ENCODE assay signal across 27 cellular contexts in the genomic region with DNA sequence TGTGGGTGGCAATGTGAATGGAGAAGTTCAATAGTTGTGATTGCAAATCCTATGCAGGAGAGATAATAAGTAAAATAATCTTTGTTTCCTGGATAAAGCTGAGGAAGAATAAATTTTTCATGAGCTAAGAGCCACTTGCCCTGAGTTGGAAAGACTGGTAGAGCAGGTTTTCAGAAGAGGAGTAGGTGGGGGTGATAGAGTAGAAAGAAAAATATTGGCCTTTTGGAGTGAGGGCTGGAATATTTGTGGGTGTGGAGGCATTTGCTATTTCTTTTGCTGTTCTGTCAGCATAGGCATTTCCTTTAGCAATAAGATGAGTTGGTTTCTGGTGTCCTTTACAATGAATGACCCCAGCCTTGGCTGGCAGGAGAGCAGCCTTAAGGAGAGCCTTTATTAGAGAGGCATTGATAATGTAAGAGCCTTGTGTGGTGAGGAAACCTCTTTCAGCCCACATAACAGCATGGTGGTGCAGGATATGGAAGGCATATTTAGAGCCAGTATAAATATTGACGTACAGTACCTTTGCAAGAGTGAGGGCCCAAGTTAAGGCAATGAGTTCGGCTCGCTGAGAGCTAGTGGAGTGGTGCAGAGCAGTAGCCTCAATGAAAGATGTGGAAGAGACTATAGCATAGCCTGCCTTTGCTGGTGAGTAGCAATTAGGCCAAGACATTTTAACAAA. TPM values are rescaled to one million over a fixed set of nuclear protein-coding genes. Genes with fewer than 3 reads are reported as not detected.
A peak's percentile ranks its signal among the peaks of the same experiment; 100 is the strongest.
DNase-seq lines count a peak whose midpoint lies in the region; ATAC-seq and TF ChIP-seq lines count a peak whose summit lies in the region.
"Had no signal": no experiment of that assay in that cellular context is flagged by ENCODE, and none has a peak within 500 bp of the region (broad histone marks: within the 10 kb centered on the region; RNA-seq: fewer than 3 reads in every experiment).

No MANE protein-coding gene starts in this region.

- H3K27me3 ChIP-seq in trophoblast cell (ENCODE audit: insufficient read depth, low read length) (no peaks in the 10 kb centered on the region), Caco-2 (replicated peaks; ENCODE audit: control insufficient read depth, insufficient read depth, low read length) (no peaks in the 10 kb centered on the region), SK-N-SH (ENCODE audit: insufficient read depth) (no peaks in the 10 kb centered on the region)
- H3K27me3 ChIP-seq: colonic mucosa, neutrophil, vagina had no signal

- H3K9me2 ChIP-seq in SK-N-SH: no peaks in the 10 kb centered on the region

- no peak overlapping the region for H3K9ac ChIP-seq in trophoblast cell (ENCODE audit: low read length)
- H3K9ac ChIP-seq in SK-N-SH: no peak overlapping the region

- no peak overlapping the region for H3K4me3 Mint-ChIP-seq in activated CD8-positive, alpha-beta T cell treated with anti-CD3 and anti-CD28 coated beads, Interleukin-2, amount 10 ng/mL, durations not matched to agents 7 days and 5 days
- H3K4me3 Mint-ChIP-seq in Caco-2 (ENCODE audit: unreplicated experiment): no peak overlapping the region
- H3K4me3 Mint-ChIP-seq: activated naive CD4-positive, alpha-beta T cell treated with anti-CD3 and anti-CD28 coated beads, Interleukin-2, amount 10 ng/mL, durations not matched to agents 7 days and 5 days; HFFc6 had no signal

- no peak overlapping the region for H3K27ac Mint-ChIP-seq in activated CD8-positive, alpha-beta T cell treated with anti-CD3 and anti-CD28 coated beads, Interleukin-2, amount 10 ng/mL, durations not matched to agents 7 days and 5 days
- H3K27ac Mint-ChIP-seq in Caco-2 (ENCODE audit: unreplicated experiment): no peak overlapping the region
- H3K27ac Mint-ChIP-seq: activated naive CD4-positive, alpha-beta T cell treated with anti-CD3 and anti-CD28 coated beads, Interleukin-2, amount 10 ng/mL, durations not matched to agents 7 days and 5 days; HFFc6 had no signal

- H3K9me3 ChIP-seq in HEK293 (ENCODE audit: control insufficient read depth, insufficient read depth, low read depth, low read length): no peaks in the 10 kb centered on the region
- H3K9me3 ChIP-seq in trophoblast cell (ENCODE audit: insufficient read depth, low read depth, low read length): peaks cover 2% of the 10 kb centered on the region
- peaks cover 8% of the 10 kb centered on the region; the same call in 1 of the 2 replicates for H3K9me3 ChIP-seq in Caco-2
- H3K9me3 ChIP-seq in SK-N-SH: peaks cover 6% of the 10 kb centered on the region; the same call in 1 of the 2 replicates
- H3K9me3 ChIP-seq: colonic mucosa, neutrophil, vagina had no signal

- TF ChIP-seq CTCF in HEK293 (tag by site-specific recombination; IDR thresholded peaks at IDR 0.05) (no peak), epithelial cell of esophagus (IDR thresholded peaks at IDR 0.05; ENCODE audit: insufficient read depth, low read depth, low read length, missing control alignments) (no peak), Caco-2 (IDR thresholded peaks at IDR 0.05; ENCODE audit: insufficient read depth in 1 of 2, low read depth in 1 of 2, low read length in 1 of 2, severe bottlenecking in 1 of 2, unreplicated experiment in 1 of 2) (no peak), SK-N-SH (IDR thresholded peaks at IDR 0.05) (no peak)

- peak overlapping the region; percentile 82 for H2BK12ac ChIP-seq in trophoblast cell (ENCODE audit: low read length)

- no peak for ATAC-seq in activated CD8-positive, alpha-beta T cell treated with anti-CD3 and anti-CD28 coated beads, Interleukin-2, amount 10 ng/mL, durations not matched to agents 7 days and 5 days
- ATAC-seq: HepG2 had no signal

- peaks cover 12% of the 10 kb centered on the region for H3K4me1 Mint-ChIP-seq in activated CD8-positive, alpha-beta T cell treated with anti-CD3 and anti-CD28 coated beads, Interleukin-2, amount 10 ng/mL, durations not matched to agents 7 days and 5 days (ENCODE audit: low read depth)
- H3K4me1 Mint-ChIP-seq in Caco-2 (ENCODE audit: low read depth, unreplicated experiment): no peaks in the 10 kb centered on the region

- no peak overlapping the region for H4K12ac ChIP-seq in trophoblast cell (ENCODE audit: low read depth, low read length)

- no peak overlapping the region for H3K27ac ChIP-seq in HEK293 (ENCODE audit: extremely low read depth, low read depth, low read length)
- H3K27ac ChIP-seq in trophoblast cell (ENCODE audit: low read depth, low read length): peak overlapping the region; percentile 96
- no peak overlapping the region for H3K27ac ChIP-seq in SK-N-SH (ENCODE audit: low read depth in 2 of 2, low read length in 1 of 2)
- H3K27ac ChIP-seq: colonic mucosa, HL-60, neutrophil, vagina had no signal

- H3K4ac ChIP-seq in trophoblast cell (ENCODE audit: low read depth, low read length): no peak overlapping the region

- peak overlapping the region; percentile 35 for H4K8ac ChIP-seq in trophoblast cell (ENCODE audit: low read depth, low read length)

- H3F3A ChIP-seq in SK-N-SH (replicated peaks; ENCODE audit: insufficient read depth): no peaks in the 10 kb centered on the region

- peak overlapping the region; percentile 81 for H2BK5ac ChIP-seq in trophoblast cell (ENCODE audit: low read depth, low read length, poor library complexity)

- no peaks in the 10 kb centered on the region for H3K79me2 ChIP-seq in trophoblast cell (ENCODE audit: control insufficient read depth, insufficient read depth, low read length, poor library complexity)
- H3K79me2 ChIP-seq in SK-N-SH (ENCODE audit: insufficient read depth): no peaks in the 10 kb centered on the region

- H3K23ac ChIP-seq in trophoblast cell (ENCODE audit: low read length): no peak overlapping the region

- TF ChIP-seq EP300 in SK-N-SH (IDR thresholded peaks at IDR 0.05; ENCODE audit: borderline replicate concordance in 1 of 2, low read depth in 1 of 2, low read length in 1 of 2): no peak

- no TSS peak for BruUV-seq in Caco-2 (replicated peaks; lab: Mats Ljungman, UMichigan)

- H3K14ac ChIP-seq in trophoblast cell (ENCODE audit: low read length): peak overlapping the region; percentile 62

- H3K18ac ChIP-seq in trophoblast cell (ENCODE audit: low read length): no peak overlapping the region

- no peaks in the 10 kb centered on the region for H4K20me1 ChIP-seq in SK-N-SH (ENCODE audit: insufficient read depth)

- peak overlapping the region; percentile 68 for H2BK120ac ChIP-seq in trophoblast cell (ENCODE audit: insufficient read depth, low read length, poor library complexity)

- no peak overlapping the region for H2AFZ ChIP-seq in trophoblast cell (ENCODE audit: insufficient read depth, low read length, poor library complexity)
- no peak overlapping the region for H2AFZ ChIP-seq in SK-N-SH (ENCODE audit: low read depth)

- CTCF ChIA-PET in HEK293 (lab: Yijun Ruan, JAX) (no interaction called here), Caco-2 (lab: Charles Lee) (no interaction called here), SK-N-SH (lab: Yijun Ruan, JAX) (no interaction called here)
- CTCF ChIA-PET in activated CD8-positive, alpha-beta T cell treated with anti-CD3 and anti-CD28 coated beads, Interleukin-2, amount 10 ng/mL, durations not matched to agents 7 days and 5 days (lab: Charles Lee): no interaction called here

- no CpG with 5 or more reads among the region's 3 CpGs for WGBS in trophoblast cell (ENCODE audit: extremely low coverage, insufficient coverage, insufficient read length)
- WGBS in SK-N-SH (ENCODE audit: low lambda C conversion rate): 60% methylated on average over 3 of the region's 3 CpGs

- DNase-seq in NCI-H510A (lab: John Stamatoyannopoulos, UW) (peak; percentile 11), epithelial cell of esophagus (ENCODE audit: low read depth) (peak; percentile 75), trophoblast cell (peak; percentile 18 to 54), Caco-2 (no peak), SK-N-SH (no peak), ecto neural progenitor cell (ENCODE audit: low spot score) (no peak)
- DNase-seq in activated CD8-positive, alpha-beta T cell treated with anti-CD3 and anti-CD28 coated beads, Interleukin-2, amount 10 ng/mL, durations not matched to agents 7 days and 5 days: no peak
- DNase-seq: activated naive CD4-positive, alpha-beta T cell treated with anti-CD3 and anti-CD28 coated beads, Interleukin-2, amount 10 ng/mL, durations not matched to agents 7 days and 5 days; amniotic stem cell; C1 segment of cervical spinal cord; colonic mucosa; effector memory CD4-positive, alpha-beta T cell; foreskin fibroblast; head of caudate nucleus; HFFc6; Kasumi-1; kidney glomerular epithelial cell; mesenchymal stem cell; Right ventricle myocardium superior; stimulated activated naive CD4-positive, alpha-beta T cell treated with Interleukin-2 at 50 U/mL for 16 hours; SW 1271; T-helper 9 cell had no signal

- peaks cover 26% of the 10 kb centered on the region for H3K79me1 ChIP-seq in trophoblast cell (ENCODE audit: low read length)

- H4K91ac ChIP-seq in trophoblast cell (ENCODE audit: low read depth, low read length): peak overlapping the region; percentile 66

- H3K36me3 Mint-ChIP-seq in activated CD8-positive, alpha-beta T cell treated with anti-CD3 and anti-CD28 coated beads, Interleukin-2, amount 10 ng/mL, durations not matched to agents 7 days and 5 days (ENCODE audit: low read depth): peaks cover 13% of the 10 kb centered on the region
- peaks cover 4% of the 10 kb centered on the region for H3K36me3 Mint-ChIP-seq in Caco-2 (ENCODE audit: insufficient read depth, unreplicated experiment)

- H3K9me3 Mint-ChIP-seq in activated CD8-positive, alpha-beta T cell treated with anti-CD3 and anti-CD28 coated beads, Interleukin-2, amount 10 ng/mL, durations not matched to agents 7 days and 5 days (ENCODE audit: insufficient read depth): peaks cover 20% of the 10 kb centered on the region
- peaks cover 44% of the 10 kb centered on the region for H3K9me3 Mint-ChIP-seq in Caco-2 (ENCODE audit: unreplicated experiment)

- H3K4me2 ChIP-seq in trophoblast cell (ENCODE audit: low read length) (peak overlapping the region; percentile 2), SK-N-SH (no peak overlapping the region)

- no peak for TF ChIP-seq RAD21 in SK-N-SH (IDR thresholded peaks at IDR 0.05; ENCODE audit: low read length)

- H3K36me3 ChIP-seq in HEK293 (ENCODE audit: control insufficient read depth in 2 of 2, insufficient read depth in 1 of 2, low read length in 2 of 2) (no peaks in the 10 kb centered on the region), trophoblast cell (ENCODE audit: control insufficient read depth in 1 of 2, insufficient read depth in 2 of 2, low read length in 2 of 2) (peaks cover 0 to 2% of the 10 kb centered on the region in 2 experiments), Caco-2 (ENCODE audit: control insufficient read depth, insufficient read depth, low read length) (no peaks in the 10 kb centered on the region), SK-N-SH (replicated peaks in 1 of 2; ENCODE audit: control insufficient read depth in 1 of 2, insufficient read depth in 2 of 2, low read length in 1 of 2) (no peaks in the 10 kb centered on the region)
- H3K36me3 ChIP-seq: colonic mucosa, neutrophil, vagina had no signal

- H3K4me1 ChIP-seq in HEK293 (ENCODE audit: control insufficient read depth, insufficient read depth, low read length): no peaks in the 10 kb centered on the region
- H3K4me1 ChIP-seq in trophoblast cell (ENCODE audit: control insufficient read depth in 1 of 2, insufficient read depth in 2 of 2, low read length in 2 of 2): peaks cover 4 to 12% of the 10 kb centered on the region in 2 experiments
- no peaks in the 10 kb centered on the region for H3K4me1 ChIP-seq in Caco-2
- H3K4me1 ChIP-seq in SK-N-SH (ENCODE audit: control insufficient read depth in 1 of 2, insufficient read depth in 2 of 2, low read depth in 1 of 2, low read length in 1 of 2): no peaks in the 10 kb centered on the region
- H3K4me1 ChIP-seq: colonic mucosa, vagina had no signal

- H3K27me3 Mint-ChIP-seq in activated CD8-positive, alpha-beta T cell treated with anti-CD3 and anti-CD28 coated beads, Interleukin-2, amount 10 ng/mL, durations not matched to agents 7 days and 5 days (ENCODE audit: low read depth): no peaks in the 10 kb centered on the region
- H3K27me3 Mint-ChIP-seq in Caco-2 (ENCODE audit: insufficient read depth, unreplicated experiment): no peaks in the 10 kb centered on the region

- POLR2A ChIA-PET in HEK293 (lab: Yijun Ruan, JAX) (interaction anchor here (0.6 kb wide), 1 partner anchor 197 kb away, joined by 4 read pairs; no protein-coding TSS in a partner anchor), Caco-2 (lab: Charles Lee) (no interaction called here), SK-N-SH (lab: Yijun Ruan, JAX) (no interaction called here)
- POLR2A ChIA-PET in activated CD8-positive, alpha-beta T cell treated with anti-CD3 and anti-CD28 coated beads, Interleukin-2, amount 10 ng/mL, durations not matched to agents 7 days and 5 days (lab: Charles Lee): interaction anchor here (0.7 kb wide), 1 partner anchor 483 kb away, joined by 3 read pairs; no protein-coding TSS in a partner anchor

- no peak overlapping the region for H3K4me3 ChIP-seq in HEK293 (ENCODE audit: low read depth, low read length)
- no peak overlapping the region for H3K4me3 ChIP-seq in epithelial cell of esophagus (ENCODE audit: low read length)
- no peak overlapping the region for H3K4me3 ChIP-seq in trophoblast cell (ENCODE audit: low read depth, low read length)
- H3K4me3 ChIP-seq in Caco-2 (ENCODE audit: low read depth, low read length): no peak overlapping the region
- no peak overlapping the region for H3K4me3 ChIP-seq in SK-N-SH (ENCODE audit: low read depth in 2 of 2, low read length in 1 of 2)
- H3K4me3 ChIP-seq: colonic mucosa, vagina had no signal

- intact Hi-C loops in Caco-2 (cut with micrococcal nuclease; ENCODE audit: unreplicated experiment): no loop called here

- no peak overlapping the region for H2AK5ac ChIP-seq in trophoblast cell (ENCODE audit: low read length)

RNA-seq across cellular contexts. Expression of gene ZNF431, which starts 11.6 kb away (rescaled TPM):
- polyA plus RNA-seq in trophoblast cell (2013): 23.9 and 25.2 TPM in 2 replicates
- 10 to 100 TPM; 22.6 to 23.9 TPM for total RNA-seq in activated CD8-positive, alpha-beta T cell treated with anti-CD3 and anti-CD28 coated beads, Interleukin-2, amount 10 ng/mL, durations not matched to agents 7 days and 5 days
- 17.9 TPM in 2 replicates for total RNA-seq in Caco-2 (2022)
- 2.4 and 3.8 TPM in 2 replicates for polyA plus RNA-seq in SK-N-SH (2012; rRNA removed)
- polyA plus RNA-seq in SK-N-SH (2012; cell fraction: cytosol; rRNA removed): 2.2 and 2.5 TPM in 2 replicates
- polyA plus RNA-seq in SK-N-SH (2012; cell fraction: nucleus; rRNA removed): 6.2 and 9.6 TPM in 2 replicates

RNA-seq across cellular contexts. Expression of gene ZNF714, which starts 48.2 kb away (rescaled TPM):
- 42.2 and 42.3 TPM in 2 replicates for polyA plus RNA-seq in trophoblast cell (2013)
- total RNA-seq in activated CD8-positive, alpha-beta T cell treated with anti-CD3 and anti-CD28 coated beads, Interleukin-2, amount 10 ng/mL, durations not matched to agents 7 days and 5 days: 10 to 100 TPM; 18.5 to 20.0 TPM
- 13.2 and 14.6 TPM in 2 replicates for total RNA-seq in Caco-2 (2022)
- 5.4 and 6.0 TPM in 2 replicates for polyA plus RNA-seq in SK-N-SH (2012; rRNA removed)
- polyA plus RNA-seq in SK-N-SH (2012; cell fraction: cytosol; rRNA removed): 7.7 TPM in 2 replicates
- 3.3 and 7.2 TPM in 2 replicates for polyA plus RNA-seq in SK-N-SH (2012; cell fraction: nucleus; rRNA removed)

Comparison
In these comparisons a context has a peak if more than half of its experiments do, and no peak if none do; other contexts are left out.
1. DNase-seq: peak in NCI-H510A (single experiment), epithelial cell of esophagus (single experiment) and trophoblast cell (2 of 2); none in activated CD8-positive, alpha-beta T cell treated with anti-CD3 and anti-CD28 coated beads, Interleukin-2, amount 10 ng/mL, durations not matched to agents 7 days and 5 days (single experiment), Caco-2 (0 of 2), SK-N-SH (single experiment) and ecto neural progenitor cell (single experiment).
2. POLR2A ChIA-PET loops: an anchor here in HEK293 (0.6 kb wide) and activated CD8-positive, alpha-beta T cell treated with anti-CD3 and anti-CD28 coated beads, Interleukin-2, amount 10 ng/mL, durations not matched to agents 7 days and 5 days (0.7 kb wide); none called in Caco-2 and SK-N-SH.